Comparison of ENCODE assay signal across 8 cellular contexts in genomic region chr2:72694715-72695496, GRCh38.
DNase-seq lines count a peak whose midpoint lies in the region; ATAC-seq and TF ChIP-seq lines count a peak whose summit lies in the region.

No MANE protein-coding gene starts in this region.

- no peaks in the 10 kb centered on the region for H3K36me3 ChIP-seq in osteoblast (ENCODE audit: insufficient read depth, low read length)
- no peaks in the 10 kb centered on the region for H3K36me3 ChIP-seq in CD4-positive, alpha-beta memory T cell (ENCODE audit: insufficient read depth, low read length)

- no peak overlapping the region for H2AFZ ChIP-seq in osteoblast (ENCODE audit: low read length)

- peak overlapping the region; percentile 1 for H3K4me3 ChIP-seq in osteoblast (ENCODE audit: insufficient read depth, low read length)
- H3K4me3 ChIP-seq in CD4-positive, alpha-beta memory T cell (ENCODE audit: low read length in 2 of 2): no peak overlapping the region

- peaks cover 15 to 33% of the 10 kb centered on the region in 2 donors for H3K36me3 Mint-ChIP-seq in CD4-positive, alpha-beta memory T cell

- TF ChIP-seq CTCF in osteoblast (IDR thresholded peaks at IDR 0.05; ENCODE audit: extremely low read depth, low read depth, low read length): no peak

- CTCF ChIA-PET in CD4-positive, alpha-beta memory T cell (lab: Charles Lee; ENCODE audit: partially characterized antibody): interaction anchor here (1.0 kb wide), 1 partner anchor 15 kb away, joined by 3 read pairs; no protein-coding TSS in a partner anchor

- POLR2A ChIA-PET in CD4-positive, alpha-beta memory T cell (lab: Charles Lee; ENCODE audit: partially characterized antibody): no interaction called here

- ATAC-seq in HG03039 (IDR thresholded peaks at IDR 0.05; ENCODE audit: unreplicated experiment) (no peak), HG02763 (IDR thresholded peaks at IDR 0.05; ENCODE audit: unreplicated experiment) (no peak)

- no peaks in the 10 kb centered on the region for H3K27me3 Mint-ChIP-seq in CD4-positive, alpha-beta memory T cell

- H3K4me1 Mint-ChIP-seq in CD4-positive, alpha-beta memory T cell: no peaks in the 10 kb centered on the region

- H3K79me2 ChIP-seq in osteoblast (ENCODE audit: insufficient read depth, low read length): no peaks in the 10 kb centered on the region

- H3K9me3 Mint-ChIP-seq in CD4-positive, alpha-beta memory T cell: no peaks in the 10 kb centered on the region

- peaks cover 9% of the 10 kb centered on the region for H4K20me1 ChIP-seq in osteoblast (ENCODE audit: insufficient read depth, low read length)

- intact Hi-C loops in CD4-positive, alpha-beta memory T cell (cut with micrococcal nuclease): no loop called here

- H3K27ac Mint-ChIP-seq in CD4-positive, alpha-beta memory T cell: no peak overlapping the region

- no peaks in the 10 kb centered on the region for H3K27me3 ChIP-seq in osteoblast (ENCODE audit: insufficient read depth, low read length)
- no peaks in the 10 kb centered on the region for H3K27me3 ChIP-seq in CD4-positive, alpha-beta memory T cell (ENCODE audit: insufficient read depth, low read length)

- DNase-seq in DMS79 (lab: John Stamatoyannopoulos, UW) (peak; percentile 11), NCI-H2227 (lab: John Stamatoyannopoulos, UW; ENCODE audit: unreplicated experiment) (peak; percentile 41), fibroblast of peridontal ligament (ENCODE audit: extremely low read depth) (peak; percentile 91), osteoblast (ENCODE audit: insufficient read length, low spot score, missing footprints) (peak; percentile 43), hypothalamus (lab: John Stamatoyannopoulos, UW) (no peak)
- DNase-seq in CD4-positive, alpha-beta memory T cell: no peak

- no peaks in the 10 kb centered on the region for H3K9me3 ChIP-seq in osteoblast (ENCODE audit: low read depth, low read length)
- no peaks in the 10 kb centered on the region for H3K9me3 ChIP-seq in CD4-positive, alpha-beta memory T cell (ENCODE audit: control insufficient read depth in 1 of 2, low read length in 2 of 2)

- H3K4me1 ChIP-seq in osteoblast (ENCODE audit: insufficient read depth, low read length): peaks cover 10% of the 10 kb centered on the region
- no peaks in the 10 kb centered on the region for H3K4me1 ChIP-seq in CD4-positive, alpha-beta memory T cell (ENCODE audit: insufficient read depth, low read length)

- no peak overlapping the region for H3K4me3 Mint-ChIP-seq in CD4-positive, alpha-beta memory T cell

- H3K27ac ChIP-seq in osteoblast (ENCODE audit: low read depth, low read length): no peak overlapping the region
- H3K27ac ChIP-seq in CD4-positive, alpha-beta memory T cell (ENCODE audit: low read depth, low read length): no peak overlapping the region

- peak overlapping the region; percentile 49 for H3K4me2 ChIP-seq in osteoblast (ENCODE audit: insufficient read depth, low read length)

Comparison
In these comparisons a context has a peak if more than half of its experiments do, and no peak if none do; other contexts are left out.
1. DNase-seq: peak in DMS79 (single experiment), NCI-H2227 (single experiment), fibroblast of peridontal ligament (single experiment) and osteoblast (single experiment); none in hypothalamus (0 of 51) and CD4-positive, alpha-beta memory T cell (0 of 5).